ENCODE assay signal across 11 cellular contexts in genomic region chr5:127001621-127002296, GRCh38. TPM values are rescaled to one million over a fixed set of nuclear protein-coding genes. Genes with fewer than 3 reads are reported as not detected.
DNase-seq lines count a peak whose midpoint lies in the region; ATAC-seq, FAIRE-seq and TF ChIP-seq lines count a peak whose summit lies in the region.
"Had no signal": no experiment of that assay in that cellular context is flagged by ENCODE, and none has a peak within 500 bp of the region (broad histone marks: within the 10 kb centered on the region; RNA-seq: fewer than 3 reads in every experiment).

No MANE protein-coding gene starts in this region.

- H4K12ac ChIP-seq in trophoblast cell (ENCODE audit: low read depth, low read length), result no peak overlapping the region

- H4K91ac ChIP-seq in trophoblast cell (ENCODE audit: low read depth, low read length), result no peak overlapping the region

- TF ChIP-seq CTCF in fibroblast of the aortic adventitia (IDR thresholded peaks at IDR 0.05; ENCODE audit: insufficient read depth, low read length), result no peak

- no peak overlapping the region for H2AK5ac ChIP-seq in trophoblast cell (ENCODE audit: low read length)

- no peak for FAIRE-seq in small intestine (lab: Jason Lieb, UNC)
- FAIRE-seq: frontal cortex had no signal

- no peaks in the 10 kb centered on the region for H3K79me2 ChIP-seq in trophoblast cell (ENCODE audit: control insufficient read depth, insufficient read depth, low read length, poor library complexity)

- no peak overlapping the region for H3K9ac ChIP-seq in trophoblast cell (ENCODE audit: low read length)

- H3K4me1 ChIP-seq in SJSA1 (replicated peaks), result peaks cover 24% of the 10 kb centered on the region
- H3K4me1 ChIP-seq in trophoblast cell (ENCODE audit: control insufficient read depth in 1 of 2, insufficient read depth in 2 of 2, low read length in 2 of 2), result peaks cover 0 to 11% of the 10 kb centered on the region in 2 experiments
- H3K4me1 ChIP-seq in small intestine (ENCODE audit: control insufficient read depth in 2 of 2, insufficient read depth in 1 of 2, low read depth in 1 of 2, low read length in 1 of 2), result peaks cover 0 to 8% of the 10 kb centered on the region in 2 donors

- no peak overlapping the region for H2BK5ac ChIP-seq in trophoblast cell (ENCODE audit: low read depth, low read length, poor library complexity)

- no peak overlapping the region for H3K18ac ChIP-seq in trophoblast cell (ENCODE audit: low read length)

- H3K23ac ChIP-seq in trophoblast cell (ENCODE audit: low read length), result no peak overlapping the region

- no peak for ATAC-seq in GM21515 (IDR thresholded peaks at IDR 0.05; ENCODE audit: unreplicated experiment)

- no peaks in the 10 kb centered on the region for H3K9me3 ChIP-seq in SJSA1 (replicated peaks)
- H3K9me3 ChIP-seq in trophoblast cell (ENCODE audit: insufficient read depth, low read depth, low read length), result no peaks in the 10 kb centered on the region
- H3K9me3 ChIP-seq in small intestine (ENCODE audit: control insufficient read depth, low read depth), result no peaks in the 10 kb centered on the region

- H2BK120ac ChIP-seq in trophoblast cell (ENCODE audit: insufficient read depth, low read length, poor library complexity), result no peak overlapping the region

- DNase-seq in GM03348 (ENCODE audit: low spot score), result peak; percentile 79
- DNase-seq in SJSA1 (ENCODE audit: low read depth in 1 of 2, low spot score in 2 of 2), result peak in 1 of 2 experiments; percentile 74
- peak; percentile 92 for DNase-seq in fibroblast of the aortic adventitia (ENCODE audit: low read depth)
- DNase-seq in trophoblast cell, result peak; percentile 80 to 97
- DNase-seq in DMS79 treated with DMSO at 0.1 percent for 48 hours (lab: John Stamatoyannopoulos, UW), result no peak
- DNase-seq in small intestine, result no peak
- no peak for DNase-seq in activated CD8-positive, alpha-beta memory T cell treated with anti-CD3 and anti-CD28 coated beads, Interleukin-2, amount 50 U/mL, for 4 hours
- DNase-seq: aorta, DMS79 had no signal

- no peak overlapping the region for H3K4ac ChIP-seq in trophoblast cell (ENCODE audit: low read depth, low read length)

- no CpG with 5 or more reads among the region's 4 CpGs for WGBS in trophoblast cell (ENCODE audit: extremely low coverage, insufficient coverage, insufficient read length)
- 64 to 80% (median 71%) methylated on average over 4 of the region's 4 CpGs for WGBS in small intestine, 3 donors

- peak overlapping the region; percentile 2 for H3K4me2 ChIP-seq in trophoblast cell (ENCODE audit: low read length)

- no peak overlapping the region for H3K14ac ChIP-seq in trophoblast cell (ENCODE audit: low read length)

- H4K8ac ChIP-seq in trophoblast cell (ENCODE audit: low read depth, low read length), result no peak overlapping the region

- H2BK12ac ChIP-seq in trophoblast cell (ENCODE audit: low read length), result no peak overlapping the region

- no peaks in the 10 kb centered on the region for H3K79me1 ChIP-seq in trophoblast cell (ENCODE audit: low read length)

- H3K4me3 ChIP-seq in SJSA1 (no peak overlapping the region), fibroblast of the aortic adventitia (ENCODE audit: low read depth, low read length) (no peak overlapping the region), trophoblast cell (ENCODE audit: low read depth, low read length) (no peak overlapping the region), small intestine (ENCODE audit: low read depth in 1 of 2, low read length in 2 of 2) (no peak overlapping the region)

- H3K27ac ChIP-seq in SJSA1 (peak overlapping the region; percentile 82), trophoblast cell (ENCODE audit: low read depth, low read length) (peak overlapping the region; percentile 28), small intestine (ENCODE audit: low read depth in 1 of 2, low read length in 1 of 2) (no peak overlapping the region)

- H3K27me3 ChIP-seq in SJSA1 (replicated peaks) (no peaks in the 10 kb centered on the region), trophoblast cell (ENCODE audit: insufficient read depth, low read length) (no peaks in the 10 kb centered on the region), small intestine (ENCODE audit: control insufficient read depth in 2 of 2, insufficient read depth in 2 of 2, low read length in 2 of 2) (no peaks in the 10 kb centered on the region)

- H2AFZ ChIP-seq in trophoblast cell (ENCODE audit: insufficient read depth, low read length, poor library complexity), result no peak overlapping the region

- H3K36me3 ChIP-seq in SJSA1 (no peaks in the 10 kb centered on the region), trophoblast cell (ENCODE audit: control insufficient read depth in 1 of 2, insufficient read depth in 2 of 2, low read length in 2 of 2) (no peaks in the 10 kb centered on the region), small intestine (ENCODE audit: control insufficient read depth in 2 of 2, insufficient read depth in 2 of 2, low read length in 2 of 2) (no peaks in the 10 kb centered on the region)

RNA-seq across cellular contexts. Expression of gene MARCHF3, which starts 28.6 kb away (rescaled TPM):
- 2.3 and 3.4 TPM in 2 replicates for total RNA-seq in SJSA1 (2014; rRNA removed; shearing (Covaris generic))
- total RNA-seq in fibroblast of the aortic adventitia (ENCODE audit: low replicate concordance), result 5.5 and 16.9 TPM in 2 replicates
- 0.57 and 0.67 TPM in 2 replicates for polyA plus RNA-seq in trophoblast cell (2013)
- polyA plus RNA-seq in small intestine, result 1 to 10 TPM; 3.6 to 6.4 (median 4.3) TPM

Comparison
In these comparisons a context has a peak if more than half of its experiments do, and no peak if none do; other contexts are left out.
1. DNase-seq: peak in GM03348 (single experiment), fibroblast of the aortic adventitia (single experiment) and trophoblast cell (2 of 2); none in DMS79 treated with DMSO at 0.1 percent for 48 hours (single experiment), small intestine (single experiment) and activated CD8-positive, alpha-beta memory T cell treated with anti-CD3 and anti-CD28 coated beads, Interleukin-2, amount 50 U/mL, for 4 hours (single experiment).
2. H3K27ac ChIP-seq: peak in SJSA1 (single experiment) and trophoblast cell (single experiment); none in small intestine (0 of 2).